In the genomic region with DNA sequence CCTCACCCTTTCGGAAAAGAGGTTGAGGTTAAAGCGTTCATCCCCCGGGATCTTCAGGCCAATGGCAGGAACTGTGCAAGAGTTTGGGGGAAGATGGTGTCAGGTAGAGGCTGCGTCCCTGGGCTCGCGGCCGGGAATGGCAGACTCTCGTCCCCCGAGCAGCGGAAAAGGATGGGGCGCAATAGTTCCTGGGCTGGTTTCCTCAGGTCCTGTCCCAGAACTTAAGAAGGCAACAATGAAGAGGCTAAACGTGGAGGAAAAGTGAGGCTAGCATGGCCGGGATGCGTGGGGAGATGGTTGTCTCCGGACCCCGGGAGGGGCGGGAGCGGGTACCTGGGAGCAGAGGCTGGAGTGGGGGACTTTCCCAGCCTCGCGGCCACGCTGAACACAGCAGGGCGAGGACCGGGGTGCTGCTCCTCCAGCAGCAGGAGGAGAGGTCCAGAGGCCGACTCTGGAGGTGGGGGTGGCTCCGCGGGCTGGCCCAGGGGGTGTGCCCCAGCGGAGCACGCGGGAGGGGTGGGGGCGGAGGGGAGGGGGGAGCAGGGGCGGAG, we compare ENCODE assay signal across 8 cellular contexts. TPM values are rescaled to one million over a fixed set of nuclear protein-coding genes. Genes with fewer than 3 reads are reported as not detected.
DNase-seq lines count a peak whose midpoint lies in the region; ATAC-seq and TF ChIP-seq lines count a peak whose summit lies in the region.

No MANE protein-coding gene starts in this region.

- peak overlapping the region; percentile 63 to 82 for H3K4me3 Mint-ChIP-seq in H9
- peak overlapping the region; percentile 87 for H3K4me3 Mint-ChIP-seq in WTC11

- H3K9me3 Mint-ChIP-seq in H9 = 0 out of 5 replicates have a peak, but pooled peaks cover 0 to 2% of the 10 kb centered on the region in 2 experiments
- no peaks in the 10 kb centered on the region for H3K9me3 Mint-ChIP-seq in WTC11

- H3K56ac ChIP-seq in H9 (ENCODE audit: insufficient read length, low read depth, low read length) = no peak overlapping the region

- H3K23ac ChIP-seq in H9 (ENCODE audit: insufficient read length, low read depth, low read length) = no peak overlapping the region

- no peaks in the 10 kb centered on the region for H3K36me3 ChIP-seq in BJ (ENCODE audit: control insufficient read depth, insufficient read depth, low read length)
- H3K36me3 ChIP-seq in prostate gland = no peaks in the 10 kb centered on the region

- H3K18ac ChIP-seq in H9 (ENCODE audit: insufficient read length, low read depth, low read length) = no peak overlapping the region

- H3K27ac ChIP-seq in H9 (ENCODE audit: insufficient read length, low read depth, low read length) = no peak overlapping the region
- no peak overlapping the region for H3K27ac ChIP-seq in prostate gland

- no peaks in the 10 kb centered on the region for H4K20me1 ChIP-seq in H9 (ENCODE audit: control insufficient read depth, insufficient read depth, insufficient read length)

- H3K9ac ChIP-seq in H9 (ENCODE audit: extremely low read depth, insufficient read length, low read length) = no peak overlapping the region

- H3K4me3 ChIP-seq in BJ (ENCODE audit: low read depth, low read length) = peak overlapping the region; percentile 37
- H3K4me3 ChIP-seq in prostate gland = peak overlapping the region; percentile 47 to 58

- H3K4ac ChIP-seq in H9 (ENCODE audit: low read depth, low read length) = no peak overlapping the region

- no CpG with 5 or more reads among the region's 31 CpGs for WGBS in H9 (ENCODE audit: extremely low coverage, insufficient read length, low lambda C conversion rate)
- under 1% methylated on average over 27 of the region's 31 CpGs for WGBS in prostate gland

- H3K27ac Mint-ChIP-seq in H9 = no peak overlapping the region
- no peak overlapping the region for H3K27ac Mint-ChIP-seq in WTC11

- H2BK15ac ChIP-seq in H9 (ENCODE audit: low read depth, low read length) = no peak overlapping the region

- H4K8ac ChIP-seq in H9 (replicated peaks; ENCODE audit: insufficient read length, low read depth, low read length) = no peak overlapping the region

- no peak overlapping the region for H4K5ac ChIP-seq in H9 (ENCODE audit: insufficient read length, low read depth, low read length)

- H3K36me3 Mint-ChIP-seq in H9 (ENCODE audit: insufficient read depth in 1 of 3, low read depth in 3 of 3) = no peaks in the 10 kb centered on the region
- no peaks in the 10 kb centered on the region for H3K36me3 Mint-ChIP-seq in WTC11

- intact Hi-C loops in Right ventricle myocardium inferior (cut with DNase I) = no loop called here
- intact Hi-C loops in prostate gland (cut with DNase I) = no loop called here

- H2BK5ac ChIP-seq in H9 (ENCODE audit: insufficient read length, low read length) = no peak overlapping the region

- POLR2A ChIA-PET in BJ (lab: Charles Lee) (no interaction called here), WTC11 (lab: Charles Lee) (no interaction called here)

- peaks cover 78% of the 10 kb centered on the region for H3K27me3 Mint-ChIP-seq in H9 (ENCODE audit: low read depth)
- peaks cover 61% of the 10 kb centered on the region for H3K27me3 Mint-ChIP-seq in WTC11 (ENCODE audit: low read depth)

- no peak overlapping the region for H2BK120ac ChIP-seq in H9 (ENCODE audit: low read depth, low read length, poor library complexity, severe bottlenecking)

- no peaks in the 10 kb centered on the region for H3K79me2 ChIP-seq in H9 (ENCODE audit: insufficient read depth, low read length)

- peaks cover 31% of the 10 kb centered on the region for H3K27me3 ChIP-seq in BJ (ENCODE audit: control insufficient read depth, insufficient read depth, low read length)
- peaks cover 20% of the 10 kb centered on the region; the same call in 1 of the 2 replicates for H3K27me3 ChIP-seq in H9 (ENCODE audit: insufficient read depth, low read length)
- H3K27me3 ChIP-seq in prostate gland (replicated peaks; ENCODE audit: insufficient read depth) = no peaks in the 10 kb centered on the region

- no peak overlapping the region for H2AK5ac ChIP-seq in H9 (ENCODE audit: insufficient read length, low read length)

- H2BK20ac ChIP-seq in H9 (ENCODE audit: low read depth, low read length, poor library complexity, severe bottlenecking) = no peak overlapping the region

- no peak overlapping the region for H3K14ac ChIP-seq in H9 (ENCODE audit: insufficient read depth, low read length)

- TF ChIP-seq CTCF in BJ (IDR thresholded peaks at IDR 0.05; ENCODE audit: insufficient read depth, low read depth, low read length) (no peak), H9 (conservative IDR thresholded peaks at IDR 0.05) (no peak), WTC11 (IDR thresholded peaks at IDR 0.05) (no peak), prostate gland (IDR thresholded peaks at IDR 0.05) (no peak)

- no peak overlapping the region for H2AFZ ChIP-seq in H9 (ENCODE audit: low read length)

- H3K23me2 ChIP-seq in H9 (ENCODE audit: insufficient read length, low read depth, low read length, poor library complexity, severe bottlenecking) = peaks cover 5% of the 10 kb centered on the region

- no peaks in the 10 kb centered on the region for H3K79me1 ChIP-seq in H9 (ENCODE audit: insufficient read depth, low read depth, low read length, poor library complexity, severe bottlenecking)

- H3T11ph ChIP-seq in H9 (ENCODE audit: low read length) = no peak overlapping the region

- H3K4me2 ChIP-seq in H9 (ENCODE audit: insufficient read depth, insufficient read length, low read length) = peak overlapping the region; percentile 65

- DNase-seq in BJ (ENCODE audit: low read depth) (no peak), H9 (no peak), WTC11 (ENCODE audit: low spot score) (no peak), Right ventricle myocardium inferior (ENCODE audit: missing footprints) (no peak), prostate gland (ENCODE audit: low spot score) (no peak), DMS 273 (lab: John Stamatoyannopoulos, UW; ENCODE audit: unreplicated experiment) (no peak), pons (ENCODE audit: low spot score) (no peak), NCI-H1930 (lab: John Stamatoyannopoulos, UW) (no peak)

- H3K4me1 Mint-ChIP-seq in H9 (peaks cover 10 to 16% of the 10 kb centered on the region in 2 experiments), WTC11 (peaks cover 11% of the 10 kb centered on the region)

- H2BK12ac ChIP-seq in H9 (ENCODE audit: insufficient read length, low read depth, low read length) = no peak overlapping the region

- no peaks in the 10 kb centered on the region for H3K9me3 ChIP-seq in H9 (ENCODE audit: control insufficient read depth, low read depth, low read length)
- H3K9me3 ChIP-seq in prostate gland = no peaks in the 10 kb centered on the region

- CTCF ChIA-PET in BJ (lab: Yijun Ruan, JAX) = no interaction called here
- CTCF ChIA-PET in WTC11 (lab: Charles Lee) = interaction anchor here (1.0 to 2.7 kb wide), 4 partner anchors 9 to 55 kb away, joined by 3 to 29 read pairs (median 6); no protein-coding TSS in a partner anchor

- no peak for TF ChIP-seq POLR2A in prostate gland (IDR thresholded peaks at IDR 0.05)

- no peak overlapping the region for H4K91ac ChIP-seq in H9 (ENCODE audit: insufficient read length, low read depth, low read length)

- H3K4me1 ChIP-seq in H9 (ENCODE audit: insufficient read depth, low read length) = no peaks in the 10 kb centered on the region
- peaks cover 5% of the 10 kb centered on the region for H3K4me1 ChIP-seq in prostate gland (replicated peaks)

- ATAC-seq in WTC11 (peak; percentile 38), Right ventricle myocardium inferior (peak; percentile 16)

TF ChIP-seq in WTC11, 78 proteins besides CTCF, POLR2A, EP300 and RAD21 (continues in another document):
- TF ChIP-seq TEAD4 (CRISPR knock-in tag; IDR thresholded peaks at IDR 0.05) (no peak), GRHL2 (CRISPR knock-in tag; IDR thresholded peaks at IDR 0.05; ENCODE audit: insufficient replicate concordance, severe bottlenecking) (no peak)
- TF ChIP-seq, protein P1, sequence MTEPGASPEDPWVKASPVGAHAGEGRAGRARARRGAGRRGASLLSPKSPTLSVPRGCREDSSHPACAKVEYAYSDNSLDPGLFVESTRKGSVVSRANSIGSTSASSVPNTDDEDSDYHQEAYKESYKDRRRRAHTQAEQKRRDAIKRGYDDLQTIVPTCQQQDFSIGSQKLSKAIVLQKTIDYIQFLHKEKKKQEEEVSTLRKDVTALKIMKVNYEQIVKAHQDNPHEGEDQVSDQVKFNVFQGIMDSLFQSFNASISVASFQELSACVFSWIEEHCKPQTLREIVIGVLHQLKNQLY (CRISPR knock-in tag; IDR thresholded peaks at IDR 0.05) = no peak
- TF ChIP-seq, protein P2, sequence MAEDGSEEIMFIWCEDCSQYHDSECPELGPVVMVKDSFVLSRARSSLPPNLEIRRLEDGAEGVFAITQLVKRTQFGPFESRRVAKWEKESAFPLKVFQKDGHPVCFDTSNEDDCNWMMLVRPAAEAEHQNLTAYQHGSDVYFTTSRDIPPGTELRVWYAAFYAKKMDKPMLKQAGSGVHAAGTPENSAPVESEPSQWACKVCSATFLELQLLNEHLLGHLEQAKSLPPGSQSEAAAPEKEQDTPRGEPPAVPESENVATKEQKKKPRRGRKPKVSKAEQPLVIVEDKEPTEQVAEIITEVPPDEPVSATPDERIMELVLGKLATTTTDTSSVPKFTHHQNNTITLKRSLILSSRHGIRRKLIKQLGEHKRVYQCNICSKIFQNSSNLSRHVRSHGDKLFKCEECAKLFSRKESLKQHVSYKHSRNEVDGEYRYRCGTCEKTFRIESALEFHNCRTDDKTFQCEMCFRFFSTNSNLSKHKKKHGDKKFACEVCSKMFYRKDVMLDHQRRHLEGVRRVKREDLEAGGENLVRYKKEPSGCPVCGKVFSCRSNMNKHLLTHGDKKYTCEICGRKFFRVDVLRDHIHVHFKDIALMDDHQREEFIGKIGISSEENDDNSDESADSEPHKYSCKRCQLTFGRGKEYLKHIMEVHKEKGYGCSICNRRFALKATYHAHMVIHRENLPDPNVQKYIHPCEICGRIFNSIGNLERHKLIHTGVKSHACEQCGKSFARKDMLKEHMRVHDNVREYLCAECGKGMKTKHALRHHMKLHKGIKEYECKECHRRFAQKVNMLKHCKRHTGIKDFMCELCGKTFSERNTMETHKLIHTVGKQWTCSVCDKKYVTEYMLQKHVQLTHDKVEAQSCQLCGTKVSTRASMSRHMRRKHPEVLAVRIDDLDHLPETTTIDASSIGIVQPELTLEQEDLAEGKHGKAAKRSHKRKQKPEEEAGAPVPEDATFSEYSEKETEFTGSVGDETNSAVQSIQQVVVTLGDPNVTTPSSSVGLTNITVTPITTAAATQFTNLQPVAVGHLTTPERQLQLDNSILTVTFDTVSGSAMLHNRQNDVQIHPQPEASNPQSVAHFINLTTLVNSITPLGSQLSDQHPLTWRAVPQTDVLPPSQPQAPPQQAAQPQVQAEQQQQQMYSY (CRISPR knock-in tag; IDR thresholded peaks at IDR 0.05) = no peak

RNA-seq across cellular contexts. Expression of a gene that starts 0.9 kb away (rescaled TPM):
- 0.26 and 0.36 TPM in 2 replicates for polyA plus RNA-seq in BJ (2011; rRNA removed)
- 0.28 and 0.46 TPM in 2 replicates for polyA minus RNA-seq in BJ (2011; rRNA and poly(A)+ RNA removed)
- total RNA-seq in H9 (2021) (0.70 and 0.74 TPM in 2 replicates), WTC11 (2021) (0.66 to 0.71 TPM (median 0.69 TPM) in 3 replicates), Right ventricle myocardium inferior (3.3 TPM), prostate gland (10 to 100 TPM in 1 of 2 donors, 1 to 10 TPM in 1; 6.0 to 10.6 TPM)

RNA-seq across cellular contexts. Expression of a gene that starts 28.1 kb away (rescaled TPM):
- 0.02 TPM in 1 of 2 replicates, not detected in the other for polyA plus RNA-seq in BJ (2011; rRNA removed)
- polyA minus RNA-seq in BJ (2011; rRNA and poly(A)+ RNA removed) = not detected in 2 replicates
- total RNA-seq in H9 (2021) = 4.8 and 5.3 TPM in 2 replicates
- total RNA-seq in WTC11 (2021) = 2.5 to 2.9 TPM (median 2.7 TPM) in 3 replicates
- total RNA-seq in Right ventricle myocardium inferior = 0.11 TPM
- total RNA-seq in prostate gland = under 1 TPM in 1 of 2 donors, not detected in 1; 0.45 TPM
